In genomic region chr17:250487-251300, GRCh38 we compare ENCODE assay signal across 15 cellular contexts.
"Had no signal": no experiment of that assay in that cellular context is flagged by ENCODE, and none has a peak within 500 bp of the region (broad histone marks: within the 10 kb centered on the region; RNA-seq: fewer than 3 reads in every experiment).

No MANE protein-coding gene starts in this region.

- H3K4me3 Mint-ChIP-seq: activated CD4-positive, alpha-beta memory T cell treated with anti-CD3 and anti-CD28 coated beads for 36 hours; central memory CD8-positive, alpha-beta T cell; effector memory CD8-positive, alpha-beta T cell; naive thymus-derived CD8-positive, alpha-beta T cell; stimulated activated effector memory CD8-positive, alpha-beta T cell treated with anti-CD3 and anti-CD28 coated beads, Interleukin-12 subunit alpha, Interleukin-12 subunit beta, amount 100 ng/mL, for 72 hours; T-helper 17 cell had no signal

- H3K36me3 Mint-ChIP-seq: activated CD4-positive, alpha-beta memory T cell treated with anti-CD3 and anti-CD28 coated beads for 36 hours; naive thymus-derived CD8-positive, alpha-beta T cell; stimulated activated effector memory CD8-positive, alpha-beta T cell treated with anti-CD3 and anti-CD28 coated beads, Interleukin-12 subunit alpha, Interleukin-12 subunit beta, amount 100 ng/mL, for 72 hours had no signal

- DNase-seq: activated CD4-positive, alpha-beta memory T cell treated with anti-CD3 and anti-CD28 coated beads for 36 hours; activated naive CD4-positive, alpha-beta T cell treated with anti-CD3 and anti-CD28 coated beads, Interleukin-2, amount 50 U/mL, for 16 hours; amniotic stem cell; effector memory CD8-positive, alpha-beta T cell; SHP77 treated with DMSO at 0.1 percent for 48 hours; T-helper 17 cell had no signal

- H3K27ac ChIP-seq: body of pancreas, epithelial cell of prostate, gastroesophageal sphincter, tibial nerve had no signal

- H3K4me1 ChIP-seq: gastroesophageal sphincter had no signal

- H3K27me3 Mint-ChIP-seq: activated CD4-positive, alpha-beta memory T cell treated with anti-CD3 and anti-CD28 coated beads for 36 hours; central memory CD8-positive, alpha-beta T cell; effector memory CD8-positive, alpha-beta T cell; naive thymus-derived CD8-positive, alpha-beta T cell; T-helper 17 cell had no signal

- H3K36me3 ChIP-seq: gastroesophageal sphincter, tibial nerve had no signal

- H3K4me1 Mint-ChIP-seq: central memory CD8-positive, alpha-beta T cell; naive thymus-derived CD8-positive, alpha-beta T cell; stimulated activated effector memory CD8-positive, alpha-beta T cell treated with anti-CD3 and anti-CD28 coated beads, Interleukin-12 subunit alpha, Interleukin-12 subunit beta, amount 100 ng/mL, for 72 hours; T-helper 17 cell had no signal

- H3K9me3 ChIP-seq: body of pancreas, gastroesophageal sphincter, tibial nerve had no signal

- H3K27ac Mint-ChIP-seq: activated CD4-positive, alpha-beta memory T cell treated with anti-CD3 and anti-CD28 coated beads for 36 hours; effector memory CD8-positive, alpha-beta T cell; naive thymus-derived CD8-positive, alpha-beta T cell; stimulated activated effector memory CD8-positive, alpha-beta T cell treated with anti-CD3 and anti-CD28 coated beads, Interleukin-12 subunit alpha, Interleukin-12 subunit beta, amount 100 ng/mL, for 72 hours; T-helper 17 cell had no signal

- H3K9me3 Mint-ChIP-seq: activated CD4-positive, alpha-beta memory T cell treated with anti-CD3 and anti-CD28 coated beads for 36 hours; central memory CD8-positive, alpha-beta T cell; effector memory CD8-positive, alpha-beta T cell; naive thymus-derived CD8-positive, alpha-beta T cell; stimulated activated effector memory CD8-positive, alpha-beta T cell treated with anti-CD3 and anti-CD28 coated beads, Interleukin-12 subunit alpha, Interleukin-12 subunit beta, amount 100 ng/mL, for 72 hours had no signal

- H3K4me3 ChIP-seq: body of pancreas, gastroesophageal sphincter, smooth muscle cell, tibial nerve had no signal

- FAIRE-seq: keratinocyte had no signal
